19 cellular contexts compared by ENCODE assay signal in the genomic region with DNA sequence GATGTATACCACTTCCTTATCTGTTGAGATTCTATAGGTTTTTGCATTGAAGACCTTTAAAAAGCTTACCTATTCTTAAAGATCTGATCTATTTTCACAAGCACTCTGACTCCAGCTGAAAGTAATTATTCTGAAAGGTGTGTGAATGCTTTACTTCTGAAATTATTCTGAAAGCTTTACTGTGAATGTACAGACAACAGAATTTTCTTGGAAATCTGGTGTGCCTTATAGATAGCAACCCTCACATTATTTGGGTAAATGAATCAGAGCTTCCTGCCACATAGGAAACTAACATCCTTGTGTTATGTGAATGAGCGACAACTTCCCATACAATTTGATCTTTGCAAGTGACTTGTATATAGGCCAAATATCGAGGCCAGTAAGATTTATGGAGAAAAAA. TPM values are rescaled to one million over a fixed set of nuclear protein-coding genes. Genes with fewer than 3 reads are reported as not detected.
"Had no signal": no experiment of that assay in that cellular context is flagged by ENCODE, and none has a peak within 500 bp of the region (broad histone marks: within the 10 kb centered on the region; RNA-seq: fewer than 3 reads in every experiment).

No MANE protein-coding gene starts in this region.

- ATAC-seq: gastrocnemius medialis, heart right ventricle, lower lobe of right lung, pancreas, right cardiac atrium had no signal

- H3K36me3 Mint-ChIP-seq: immature natural killer cell had no signal

- H3K9me3 Mint-ChIP-seq: immature natural killer cell; natural killer cell treated with Interleukin-12 subunit alpha and Interleukin-12 subunit beta and Interleukin-15 and Interleukin-18, amount 100 ng/mL, for 72 hours; stimulated activated naive CD8-positive, alpha-beta T cell treated with anti-CD3 and anti-CD28 coated beads, Interleukin-15, Interleukin-2, amounts not matched to agents 100 ng/mL and 50 ng/mL, for 24 hours had no signal

- H3K4me3 Mint-ChIP-seq: immature natural killer cell; natural killer cell treated with Interleukin-12 subunit alpha and Interleukin-12 subunit beta and Interleukin-15 and Interleukin-18, amount 100 ng/mL, for 72 hours; stimulated activated naive CD8-positive, alpha-beta T cell treated with anti-CD3 and anti-CD28 coated beads, Interleukin-15, Interleukin-2, amounts not matched to agents 100 ng/mL and 50 ng/mL, for 24 hours had no signal

- DNase-seq: cortex of kidney; effector memory CD4-positive, alpha-beta T cell; gastrocnemius medialis; heart right ventricle; immature natural killer cell; left ventricle myocardium inferior; lower lobe of right lung; mesenchymal stem cell; midbrain; occipital lobe; pancreas; right cardiac atrium; stimulated activated CD4-positive, alpha-beta T cell treated with anti-CD3 and anti-CD28 coated beads, Interleukin-2, amount 100 ng/mL, for 48 hours; substantia nigra; transverse colon had no signal

- H3K27ac Mint-ChIP-seq: immature natural killer cell; natural killer cell treated with Interleukin-12 subunit alpha and Interleukin-12 subunit beta and Interleukin-15 and Interleukin-18, amount 100 ng/mL, for 72 hours; progenitor cell of endocrine pancreas; stimulated activated naive CD8-positive, alpha-beta T cell treated with anti-CD3 and anti-CD28 coated beads, Interleukin-15, Interleukin-2, amounts not matched to agents 100 ng/mL and 50 ng/mL, for 24 hours had no signal

RNA-seq across cellular contexts. Expression of gene CDO1, which starts 6.5 kb away (rescaled TPM):
- total RNA-seq: natural killer cell treated with Interleukin-12 subunit alpha and Interleukin-12 subunit beta and Interleukin-15 and Interleukin-18, amount 100 ng/mL, for 72 hours had no signal
- polyA plus RNA-seq: immature natural killer cell, keratinocyte had no signal
